21 cellular contexts compared by ENCODE assay signal in genomic region chr10:96218826-96219225, GRCh38. TPM values are rescaled to one million over a fixed set of nuclear protein-coding genes. Genes with fewer than 3 reads are reported as not detected.
A peak's percentile ranks its signal among the peaks of the same experiment; 100 is the strongest.
DNase-seq lines count a peak whose midpoint lies in the region; ATAC-seq and TF ChIP-seq lines count a peak whose summit lies in the region.
"Had no signal": no experiment of that assay in that cellular context is flagged by ENCODE, and none has a peak within 500 bp of the region (broad histone marks: within the 10 kb centered on the region; RNA-seq: fewer than 3 reads in every experiment).

No MANE protein-coding gene starts in this region.

- H4K20me1 ChIP-seq in GM23338 (replicated peaks; ENCODE audit: insufficient read depth) (no peaks in the 10 kb centered on the region), neural progenitor cell (ENCODE audit: low read depth) (no peaks in the 10 kb centered on the region)
- H4K20me1 ChIP-seq: BLaER1 treated with 17β-estradiol and CSF1 and Interleukin-3, amounts not matched to agents 10 nM and 100 nM had no signal

- H3K4me1 Mint-ChIP-seq in GM23338 (peaks cover 28% of the 10 kb centered on the region), neural progenitor cell (no peaks in the 10 kb centered on the region)
- H3K4me1 Mint-ChIP-seq: CD14-positive monocyte; CD8-positive, alpha-beta memory T cell had no signal

- H3K27ac Mint-ChIP-seq in GM23338 (no peak overlapping the region), neural progenitor cell (no peak overlapping the region)
- H3K27ac Mint-ChIP-seq: CD14-positive monocyte; CD4-positive, alpha-beta T cell had no signal

- no peaks in the 10 kb centered on the region for H3K79me2 ChIP-seq in GM23338 (replicated peaks; ENCODE audit: insufficient read depth)
- H3K79me2 ChIP-seq in neural progenitor cell (ENCODE audit: low read depth), result no peaks in the 10 kb centered on the region

- no peak for TF ChIP-seq EP300 in esophagus muscularis mucosa (IDR thresholded peaks at IDR 0.05)

- ATAC-seq in GM23338 (no peak), psoas muscle (no peak)
- ATAC-seq: GM12878 had no signal

- no peak overlapping the region for H3K9ac ChIP-seq in neural progenitor cell
- H3K9ac ChIP-seq: BLaER1 treated with 17β-estradiol and CSF1 and Interleukin-3, amounts not matched to agents 10 nM and 100 nM had no signal

- H3K4me3 ChIP-seq in GM23338, result no peak overlapping the region
- no peak overlapping the region for H3K4me3 ChIP-seq in esophagus muscularis mucosa
- H3K4me3 ChIP-seq in neural progenitor cell, result no peak overlapping the region
- H3K4me3 ChIP-seq in coronary artery, result no peak overlapping the region
- no peak overlapping the region for H3K4me3 ChIP-seq in psoas muscle
- H3K4me3 ChIP-seq: BLaER1 treated with 17β-estradiol and CSF1 and Interleukin-3, amounts not matched to agents 10 nM and 100 nM; GM12878 had no signal

- no peak overlapping the region for H3K4me2 ChIP-seq in GM23338
- no peak overlapping the region for H3K4me2 ChIP-seq in neural progenitor cell
- H3K4me2 ChIP-seq: BLaER1 treated with 17β-estradiol and CSF1 and Interleukin-3, amounts not matched to agents 10 nM and 100 nM had no signal

- TF ChIP-seq CTCF in GM23338 (conservative IDR thresholded peaks at IDR 0.05; ENCODE audit: low read depth in 2 of 2), result no peak
- no peak for TF ChIP-seq CTCF in esophagus muscularis mucosa (IDR thresholded peaks at IDR 0.05)
- no peak for TF ChIP-seq CTCF in neural progenitor cell (IDR thresholded peaks at IDR 0.05)
- no peak for TF ChIP-seq CTCF in coronary artery (IDR thresholded peaks at IDR 0.05)
- no peak for TF ChIP-seq CTCF in psoas muscle (IDR thresholded peaks at IDR 0.05)

- H3K9me3 ChIP-seq in esophagus muscularis mucosa, result no peaks in the 10 kb centered on the region
- H3K9me3 ChIP-seq in neural progenitor cell (ENCODE audit: low read depth), result no peaks in the 10 kb centered on the region
- H3K9me3 ChIP-seq in psoas muscle, result no peaks in the 10 kb centered on the region
- H3K9me3 ChIP-seq: BE2C; BLaER1 treated with 17β-estradiol and CSF1 and Interleukin-3, amounts not matched to agents 10 nM and 100 nM had no signal

- H3K9me2 ChIP-seq in GM23338 (ENCODE audit: insufficient read depth), result peaks cover 13% of the 10 kb centered on the region

- no peak overlapping the region for H3K4me3 Mint-ChIP-seq in GM23338
- no peak overlapping the region for H3K4me3 Mint-ChIP-seq in neural progenitor cell
- H3K4me3 Mint-ChIP-seq: CD14-positive monocyte; CD4-positive, alpha-beta T cell; CD8-positive, alpha-beta memory T cell had no signal

- H3K36me3 ChIP-seq in GM23338 (ENCODE audit: insufficient read depth) (no peaks in the 10 kb centered on the region; the same call in 1 of the 2 replicates), esophagus muscularis mucosa (no peaks in the 10 kb centered on the region), neural progenitor cell (no peaks in the 10 kb centered on the region), psoas muscle (ENCODE audit: insufficient read depth in 1 of 2, low read depth in 1 of 2) (no peaks in the 10 kb centered on the region)
- H3K36me3 ChIP-seq: BE2C had no signal

- no peak for TF ChIP-seq POLR2A in esophagus muscularis mucosa (IDR thresholded peaks at IDR 0.05; ENCODE audit: low read depth)

- 64% methylated on average over 5 of the region's 5 CpGs for WGBS in esophagus muscularis mucosa
- 62 to 76% (median 67%) methylated on average over 5 of the region's 5 CpGs for WGBS in psoas muscle, 3 donors

- H3K27me3 Mint-ChIP-seq in GM23338 (ENCODE audit: insufficient read depth, low read depth, poor library complexity) (peaks cover 8% of the 10 kb centered on the region), neural progenitor cell (ENCODE audit: insufficient read depth, low read depth) (peaks cover 3% of the 10 kb centered on the region)

- H3K4me1 ChIP-seq in GM23338 (ENCODE audit: insufficient read depth) (peaks cover 28% of the 10 kb centered on the region), esophagus muscularis mucosa (no peaks in the 10 kb centered on the region), neural progenitor cell (no peaks in the 10 kb centered on the region), psoas muscle (no peaks in the 10 kb centered on the region)
- H3K4me1 ChIP-seq: BE2C had no signal

- peak overlapping the region; percentile 43; the same call in 1 of the 2 replicates for H2AFZ ChIP-seq in GM23338
- H2AFZ ChIP-seq in neural progenitor cell (replicated peaks), result peak overlapping the region; percentile 17

- no peaks in the 10 kb centered on the region for H3K36me3 Mint-ChIP-seq in GM23338 (ENCODE audit: low read depth)
- H3K36me3 Mint-ChIP-seq in neural progenitor cell, result no peaks in the 10 kb centered on the region
- H3K36me3 Mint-ChIP-seq: CD8-positive, alpha-beta memory T cell had no signal

- H3K9me3 Mint-ChIP-seq in GM23338 (no peaks in the 10 kb centered on the region), neural progenitor cell (no peaks in the 10 kb centered on the region)
- H3K9me3 Mint-ChIP-seq: CD14-positive monocyte; CD4-positive, alpha-beta T cell had no signal

- DNase-seq in GM23338 (ENCODE audit: low spot score) (no peak), esophagus muscularis mucosa (ENCODE audit: extremely low spot score) (peak; percentile 29), neural progenitor cell (ENCODE audit: low spot score) (no peak), coronary artery (ENCODE audit: low spot score) (no peak), HT-29 (ENCODE audit: low spot score) (no peak), psoas muscle (no peak)
- DNase-seq: ACHN; AML-193; BE2C; CD4-positive, alpha-beta T cell; CD8-positive, alpha-beta memory T cell; DMS 273 treated with DMSO at 0.1 percent for 48 hours; DMS79; EL; GDM1; GOT3; H7; HCEC 1CT had no signal

- no peaks in the 10 kb centered on the region for H3K27me3 ChIP-seq in GM23338 (ENCODE audit: insufficient read depth)
- peaks cover 0 to 22% (median 0%) of the 10 kb centered on the region in 4 donors for H3K27me3 ChIP-seq in esophagus muscularis mucosa
- H3K27me3 ChIP-seq in neural progenitor cell, result no peaks in the 10 kb centered on the region
- H3K27me3 ChIP-seq in psoas muscle (ENCODE audit: insufficient read depth in 3 of 3, low read length in 2 of 3), result no peaks in the 10 kb centered on the region
- H3K27me3 ChIP-seq: BLaER1 treated with 17β-estradiol and CSF1 and Interleukin-3, amounts not matched to agents 10 nM and 100 nM had no signal

- intact Hi-C loops in esophagus muscularis mucosa (cut with DNase I) (no loop called here), psoas muscle (cut with DNase I) (no loop called here)

- H3F3A ChIP-seq in GM23338 (replicated peaks; ENCODE audit: low read depth) (peaks cover 8% of the 10 kb centered on the region; the same call in 1 of the 2 replicates), neural progenitor cell (ENCODE audit: low read depth) (no peaks in the 10 kb centered on the region)

- H3K27ac ChIP-seq in GM23338 (ENCODE audit: low read depth), result no peak overlapping the region
- H3K27ac ChIP-seq in esophagus muscularis mucosa (replicated peaks in 1 of 4), result no peak overlapping the region
- H3K27ac ChIP-seq in neural progenitor cell, result no peak overlapping the region
- H3K27ac ChIP-seq in coronary artery, result no peak overlapping the region
- H3K27ac ChIP-seq in psoas muscle, result no peak overlapping the region
- H3K27ac ChIP-seq: BLaER1 treated with 17β-estradiol and CSF1 and Interleukin-3, amounts not matched to agents 10 nM and 100 nM had no signal

TF ChIP-seq in GM23338, 12 proteins besides CTCF, POLR2A, EP300 and RAD21 (continues in another document):
- TF ChIP-seq EZH2 (IDR thresholded peaks at IDR 0.05; ENCODE audit: low read depth, unreplicated experiment) (no peak), ETS1 (IDR thresholded peaks at IDR 0.05) (no peak), POLR2AphosphoS5 (IDR thresholded peaks at IDR 0.05; ENCODE audit: low read depth) (no peak)
- TF ChIP-seq, protein P1, sequence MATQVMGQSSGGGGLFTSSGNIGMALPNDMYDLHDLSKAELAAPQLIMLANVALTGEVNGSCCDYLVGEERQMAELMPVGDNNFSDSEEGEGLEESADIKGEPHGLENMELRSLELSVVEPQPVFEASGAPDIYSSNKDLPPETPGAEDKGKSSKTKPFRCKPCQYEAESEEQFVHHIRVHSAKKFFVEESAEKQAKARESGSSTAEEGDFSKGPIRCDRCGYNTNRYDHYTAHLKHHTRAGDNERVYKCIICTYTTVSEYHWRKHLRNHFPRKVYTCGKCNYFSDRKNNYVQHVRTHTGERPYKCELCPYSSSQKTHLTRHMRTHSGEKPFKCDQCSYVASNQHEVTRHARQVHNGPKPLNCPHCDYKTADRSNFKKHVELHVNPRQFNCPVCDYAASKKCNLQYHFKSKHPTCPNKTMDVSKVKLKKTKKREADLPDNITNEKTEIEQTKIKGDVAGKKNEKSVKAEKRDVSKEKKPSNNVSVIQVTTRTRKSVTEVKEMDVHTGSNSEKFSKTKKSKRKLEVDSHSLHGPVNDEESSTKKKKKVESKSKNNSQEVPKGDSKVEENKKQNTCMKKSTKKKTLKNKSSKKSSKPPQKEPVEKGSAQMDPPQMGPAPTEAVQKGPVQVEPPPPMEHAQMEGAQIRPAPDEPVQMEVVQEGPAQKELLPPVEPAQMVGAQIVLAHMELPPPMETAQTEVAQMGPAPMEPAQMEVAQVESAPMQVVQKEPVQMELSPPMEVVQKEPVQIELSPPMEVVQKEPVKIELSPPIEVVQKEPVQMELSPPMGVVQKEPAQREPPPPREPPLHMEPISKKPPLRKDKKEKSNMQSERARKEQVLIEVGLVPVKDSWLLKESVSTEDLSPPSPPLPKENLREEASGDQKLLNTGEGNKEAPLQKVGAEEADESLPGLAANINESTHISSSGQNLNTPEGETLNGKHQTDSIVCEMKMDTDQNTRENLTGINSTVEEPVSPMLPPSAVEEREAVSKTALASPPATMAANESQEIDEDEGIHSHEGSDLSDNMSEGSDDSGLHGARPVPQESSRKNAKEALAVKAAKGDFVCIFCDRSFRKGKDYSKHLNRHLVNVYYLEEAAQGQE (IDR thresholded peaks at IDR 0.05; ENCODE audit: unreplicated experiment), result no peak

RNA-seq across cellular contexts. Expression of gene BLNK, which starts 52.5 kb away (rescaled TPM):
- not detected in 2 replicates for total RNA-seq in GM23338 (2014; rRNA removed; shearing (Covaris generic))
- polyA plus RNA-seq in GM23338 (2016; fragmentation: Nextera tagmentation; extraction: Ambion mirVana), result 0.11 and 0.40 TPM in 2 replicates
- 1 to 10 TPM in 2 of 4 donors, under 1 TPM in 2; 0.86 to 5.0 (median 1.1) TPM for total RNA-seq in esophagus muscularis mucosa
- total RNA-seq in neural progenitor cell (ENCODE audit: low replicate concordance), result not detected in 2 replicates
- 0.08 and 0.16 TPM in 2 replicates for total RNA-seq in HT-29 (2014; rRNA removed; shearing (Covaris generic))
- 1 to 10 TPM; 1.1 to 3.7 (median 1.2) TPM for total RNA-seq in psoas muscle
- under 1 TPM; 0.15 to 0.25 (median 0.22) TPM for polyA plus RNA-seq in psoas muscle
- total RNA-seq: CD4-positive, alpha-beta T cell; CD8-positive, alpha-beta memory T cell; H7 had no signal
- polyA plus RNA-seq: CD8-positive, alpha-beta memory T cell had no signal
